Comparison of ENCODE assay signal across 8 cellular contexts in genomic region chr2:39492095-39492590, GRCh38. TPM values are rescaled to one million over a fixed set of nuclear protein-coding genes. Genes with fewer than 3 reads are reported as not detected.
DNase-seq lines count a peak whose midpoint lies in the region; ATAC-seq and TF ChIP-seq lines count a peak whose summit lies in the region.

No MANE protein-coding gene starts in this region.

- peak in 1 of 3 donors; percentile 8 for TF ChIP-seq POLR2A in body of pancreas (IDR thresholded peaks at IDR 0.05)

- ATAC-seq in HG02759 (IDR thresholded peaks at IDR 0.05; ENCODE audit: unreplicated experiment): peak; percentile 93
- peak; percentile 81 for ATAC-seq in body of pancreas

- no peak overlapping the region for H3K4me3 ChIP-seq in body of pancreas

- WGBS in body of pancreas, 2 donors: 3 to 12% methylated on average over 3 of the region's 3 CpGs

- peaks cover 23% of the 10 kb centered on the region for H3K4me1 ChIP-seq in body of pancreas

- H3K36me3 ChIP-seq in body of pancreas (replicated peaks in 1 of 2; ENCODE audit: insufficient read depth in 1 of 2, low read depth in 2 of 2): no peaks in the 10 kb centered on the region

- H3K9me3 ChIP-seq in body of pancreas: no peaks in the 10 kb centered on the region

- intact Hi-C loops in body of pancreas (cut with DNase I): no loop called here

- TF ChIP-seq CTCF in body of pancreas (IDR thresholded peaks at IDR 0.05): no peak

- H3K27ac ChIP-seq in body of pancreas: peak overlapping the region; percentile 13 to 65 (median 19)

- peak; percentile 16 for DNase-seq in stimulated activated naive CD4-positive, alpha-beta T cell treated with Interleukin-2 at 50 U/mL for 16 hours (lab: John Stamatoyannopoulos, UW)
- no peak for DNase-seq in stimulated activated naive CD4-positive, alpha-beta T cell (lab: John Stamatoyannopoulos, UW)
- DNase-seq in NCI-H526 treated with DMSO at 0.1 percent for 48 hours (lab: John Stamatoyannopoulos, UW) (peak; percentile 40), body of pancreas (peak in 1 of 4 donors; percentile 55), myocyte (ENCODE audit: low read depth) (peak; percentile 82), HuH-7.5 (ENCODE audit: low spot score) (no peak)
- DNase-seq in activated CD8-positive, alpha-beta memory T cell treated with anti-CD3 and anti-CD28 coated beads for 24 hours: no peak

- H3K27me3 ChIP-seq in body of pancreas: no peaks in the 10 kb centered on the region

RNA-seq across cellular contexts. Expression of gene MAP4K3, which starts 55.1 kb away (rescaled TPM):
- 10 to 100 TPM; 50.6 to 54.4 TPM for total RNA-seq in body of pancreas
- 37.5 and 46.9 TPM in 2 replicates for total RNA-seq in myocyte
- 14.3 TPM for polyA plus RNA-seq in myocyte (2012)

Comparison
In these comparisons a context has a peak if more than half of its experiments do, and no peak if none do; other contexts are left out.
1. DNase-seq: peak in stimulated activated naive CD4-positive, alpha-beta T cell treated with Interleukin-2 at 50 U/mL for 16 hours (single experiment), NCI-H526 treated with DMSO at 0.1 percent for 48 hours (single experiment) and myocyte (single experiment); none in stimulated activated naive CD4-positive, alpha-beta T cell (0 of 6), HuH-7.5 (single experiment) and activated CD8-positive, alpha-beta memory T cell treated with anti-CD3 and anti-CD28 coated beads for 24 hours (single experiment).